ENCODE assay signal across 8 cellular contexts in the genomic region with DNA sequence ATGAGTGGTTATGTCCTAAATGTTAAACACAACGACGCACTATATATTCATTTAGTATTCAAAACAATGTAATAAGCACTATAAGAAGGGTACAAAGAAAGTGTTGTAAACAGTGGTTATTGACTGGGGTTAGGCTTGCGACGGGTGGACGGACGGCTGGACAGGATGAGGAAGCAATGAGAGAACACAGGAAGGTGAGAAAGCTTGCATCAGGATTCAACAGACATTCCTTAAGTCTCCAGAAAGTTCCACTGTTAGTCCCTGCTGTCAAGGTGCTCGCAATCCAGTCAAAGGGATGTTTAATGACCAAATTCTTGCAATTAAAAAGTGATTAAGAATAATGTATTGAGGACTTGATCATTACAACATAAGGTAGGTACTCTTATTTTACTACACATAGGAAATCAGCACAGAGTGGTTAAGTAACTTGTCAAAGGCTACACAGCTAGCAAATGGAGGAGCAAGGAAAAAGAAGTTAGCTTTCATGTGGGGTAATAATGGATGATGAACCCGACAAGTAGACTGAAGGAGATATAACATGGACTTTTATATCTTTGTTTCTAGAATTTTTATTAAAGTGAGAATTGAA. TPM values are rescaled to one million over a fixed set of nuclear protein-coding genes. Genes with fewer than 3 reads are reported as not detected.
DNase-seq lines count a peak whose midpoint lies in the region; ATAC-seq and TF ChIP-seq lines count a peak whose summit lies in the region.

No MANE protein-coding gene starts in this region.

- peak overlapping the region; percentile 85 to 94 (median 91) for H3K27ac Mint-ChIP-seq in CD14-positive monocyte
- peak overlapping the region; percentile 94; the same call in 1 of the 2 replicates for H3K27ac Mint-ChIP-seq in GM23338

- peaks cover 25% of the 10 kb centered on the region for H3K4me1 Mint-ChIP-seq in CD14-positive monocyte
- H3K4me1 Mint-ChIP-seq in GM23338, result peaks cover 19% of the 10 kb centered on the region

- CTCF ChIA-PET in PC-9 (lab: Charles Lee), result interaction anchor here (0.6 to 1.3 kb wide), 2 partner anchors 9 to 358 kb away, joined by 3 read pairs; no protein-coding TSS in a partner anchor

- no peak for TF ChIP-seq CTCF in CD14-positive monocyte (IDR thresholded peaks at IDR 0.05)
- TF ChIP-seq CTCF in GM23338 (conservative IDR thresholded peaks at IDR 0.05; ENCODE audit: low read depth in 2 of 2), result no peak
- no peak for TF ChIP-seq CTCF in PC-9 (conservative IDR thresholded peaks at IDR 0.05)

- peak overlapping the region; percentile 99 to 100 for H3K4me3 Mint-ChIP-seq in CD14-positive monocyte
- peak overlapping the region; percentile 93 for H3K4me3 Mint-ChIP-seq in GM23338

- H3K27me3 ChIP-seq in GM23338 (ENCODE audit: insufficient read depth), result peaks cover 10% of the 10 kb centered on the region
- H3K27me3 ChIP-seq in PC-9 (ENCODE audit: insufficient read depth, low read depth), result no peaks in the 10 kb centered on the region
- H3K27me3 ChIP-seq in mucosa of stomach (ENCODE audit: control insufficient read depth, insufficient read depth, low read length), result no peaks in the 10 kb centered on the region

- H3K4me2 ChIP-seq in GM23338 (peak overlapping the region; percentile 97), PC-9 (peak overlapping the region; percentile 87)

- peak overlapping the region; percentile 99 for H2AFZ ChIP-seq in GM23338
- H2AFZ ChIP-seq in PC-9, result peak overlapping the region; percentile 87

- peaks cover 12% of the 10 kb centered on the region for H3K4me1 ChIP-seq in GM23338 (ENCODE audit: insufficient read depth)
- peaks cover 27% of the 10 kb centered on the region for H3K4me1 ChIP-seq in PC-9 (replicated peaks; ENCODE audit: insufficient read depth)
- H3K4me1 ChIP-seq in mucosa of stomach (ENCODE audit: control insufficient read depth, insufficient read depth, low read length), result peaks cover 5% of the 10 kb centered on the region

- H4K20me1 ChIP-seq in GM23338 (replicated peaks; ENCODE audit: insufficient read depth) (no peaks in the 10 kb centered on the region), PC-9 (ENCODE audit: insufficient read depth) (peaks cover 18% of the 10 kb centered on the region; the same call in 1 of the 2 replicates)

- peak overlapping the region; percentile 96 for H3K27ac ChIP-seq in GM23338 (ENCODE audit: low read depth)
- H3K27ac ChIP-seq in PC-9, result peak overlapping the region; percentile 88

- H3K36me3 ChIP-seq in GM23338 (ENCODE audit: insufficient read depth), result no peaks in the 10 kb centered on the region
- peaks cover 11% of the 10 kb centered on the region; the same call in 1 of the 2 replicates for H3K36me3 ChIP-seq in PC-9 (ENCODE audit: low read depth)
- no peaks in the 10 kb centered on the region for H3K36me3 ChIP-seq in mucosa of stomach (ENCODE audit: control insufficient read depth, insufficient read depth, low read length)

- H3K9me3 Mint-ChIP-seq in CD14-positive monocyte (no peaks in the 10 kb centered on the region), GM23338 (peaks cover 9% of the 10 kb centered on the region; the same call in 2 of the 3 replicates)

- H3K4me3 ChIP-seq in GM23338, result peak overlapping the region; percentile 86
- H3K4me3 ChIP-seq in PC-9, result peak overlapping the region; percentile 94
- peak overlapping the region; percentile 87 for H3K4me3 ChIP-seq in mucosa of stomach (ENCODE audit: low read length)

- H3K9me2 ChIP-seq in GM23338 (ENCODE audit: insufficient read depth), result no peaks in the 10 kb centered on the region; the same call in 1 of the 2 replicates
- no peaks in the 10 kb centered on the region for H3K9me2 ChIP-seq in PC-9 (ENCODE audit: insufficient read depth)

- H3K9ac ChIP-seq in mucosa of stomach (ENCODE audit: low read length), result peak overlapping the region; percentile 78

- H3K79me2 ChIP-seq in GM23338 (replicated peaks; ENCODE audit: insufficient read depth), result peaks cover 36% of the 10 kb centered on the region
- peaks cover 38% of the 10 kb centered on the region for H3K79me2 ChIP-seq in PC-9 (ENCODE audit: low read depth)

- intact Hi-C loops in CD14-positive monocyte (cut with micrococcal nuclease) (no loop called here), PC-9 (cut with micrococcal nuclease; ENCODE audit: unreplicated experiment) (loop anchor here (5.0 to 10.0 kb wide), 3 partner anchors 574 to 1681 kb away; no protein-coding TSS in a partner anchor)

- POLR2A ChIA-PET in PC-9 (lab: Charles Lee; ENCODE audit: unreplicated experiment), result interaction anchor here (0.6 kb wide), 1 partner anchor 1713 kb away, joined by 7 read pairs; no protein-coding TSS in a partner anchor

- no peaks in the 10 kb centered on the region for H3K9me3 ChIP-seq in PC-9 (ENCODE audit: insufficient read depth, low read depth)
- H3K9me3 ChIP-seq in mucosa of stomach (ENCODE audit: control insufficient read depth, low read length), result no peaks in the 10 kb centered on the region

- no TSS peak for BruUV-seq in PC-9 (replicated peaks; lab: Mats Ljungman, UMichigan)

- H3K27me3 Mint-ChIP-seq in CD14-positive monocyte (ENCODE audit: low read depth in 3 of 3) (peaks cover 0 to 2% (median 0%) of the 10 kb centered on the region in 3 donors), GM23338 (ENCODE audit: insufficient read depth, low read depth, poor library complexity) (peaks cover 8% of the 10 kb centered on the region)

- H3F3A ChIP-seq in GM23338 (replicated peaks; ENCODE audit: low read depth) (peaks cover 7% of the 10 kb centered on the region; the same call in 1 of the 2 replicates), PC-9 (ENCODE audit: insufficient read depth, low read depth) (peaks cover 23% of the 10 kb centered on the region)

- ATAC-seq in GM23338, result no peak

- no peak for DNase-seq in CD14-positive monocyte (ENCODE audit: low spot score)
- DNase-seq in GM23338 (ENCODE audit: low spot score), result no peak
- DNase-seq in PC-9, result no peak
- DNase-seq in dermis blood vessel endothelial cell, result peak; percentile 61
- DNase-seq in NCI-H1694 treated with DMSO at 0.1 percent for 48 hours (lab: John Stamatoyannopoulos, UW), result no peak
- no peak for DNase-seq in NCI-H2196 treated with DMSO at 0.1 percent for 48 hours (lab: John Stamatoyannopoulos, UW; ENCODE audit: unreplicated experiment)
- DNase-seq in NCI-H1105 (lab: John Stamatoyannopoulos, UW), result no peak

- H3K36me3 Mint-ChIP-seq in CD14-positive monocyte, result peaks cover 0 to 5% of the 10 kb centered on the region in 2 donors
- H3K36me3 Mint-ChIP-seq in GM23338 (ENCODE audit: low read depth), result peaks cover 30% of the 10 kb centered on the region

TF ChIP-seq in GM23338, 12 proteins besides CTCF, POLR2A, EP300 and RAD21 (continues in another document):
- TF ChIP-seq POLR2AphosphoS5 (IDR thresholded peaks at IDR 0.05; ENCODE audit: low read depth), result no peak
- TF ChIP-seq STAT1 (IDR thresholded peaks at IDR 0.05; ENCODE audit: unreplicated experiment), result no peak
- TF ChIP-seq EZH2phosphoT487 (IDR thresholded peaks at IDR 0.05; ENCODE audit: unreplicated experiment), result no peak
- TF ChIP-seq, protein P1, sequence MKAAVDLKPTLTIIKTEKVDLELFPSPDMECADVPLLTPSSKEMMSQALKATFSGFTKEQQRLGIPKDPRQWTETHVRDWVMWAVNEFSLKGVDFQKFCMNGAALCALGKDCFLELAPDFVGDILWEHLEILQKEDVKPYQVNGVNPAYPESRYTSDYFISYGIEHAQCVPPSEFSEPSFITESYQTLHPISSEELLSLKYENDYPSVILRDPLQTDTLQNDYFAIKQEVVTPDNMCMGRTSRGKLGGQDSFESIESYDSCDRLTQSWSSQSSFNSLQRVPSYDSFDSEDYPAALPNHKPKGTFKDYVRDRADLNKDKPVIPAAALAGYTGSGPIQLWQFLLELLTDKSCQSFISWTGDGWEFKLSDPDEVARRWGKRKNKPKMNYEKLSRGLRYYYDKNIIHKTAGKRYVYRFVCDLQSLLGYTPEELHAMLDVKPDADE (IDR thresholded peaks at IDR 0.05), result no peak

RNA-seq across cellular contexts. Expression of a gene that starts 1.0 kb away (rescaled TPM):
- polyA plus RNA-seq in CD14-positive monocyte (10 to 100 TPM; 19.3 to 19.7 TPM), GM23338 (2016; fragmentation: Nextera tagmentation; extraction: Ambion mirVana) (88.8 and 91.5 TPM in 2 replicates)
- 65.9 and 75.7 TPM in 2 replicates for total RNA-seq in GM23338 (2014; rRNA removed; shearing (Covaris generic))
- total RNA-seq in PC-9 (2021) (52.2 and 61.0 TPM in 2 replicates), dermis blood vessel endothelial cell (48.8 and 52.6 TPM in 2 replicates)

RNA-seq across cellular contexts. Expression of a gene that starts 55.4 kb away (rescaled TPM):
- not detected for polyA plus RNA-seq in CD14-positive monocyte
- total RNA-seq in GM23338 (2014; rRNA removed; shearing (Covaris generic)), result not detected in 2 replicates
- not detected in 2 replicates for polyA plus RNA-seq in GM23338 (2016; fragmentation: Nextera tagmentation; extraction: Ambion mirVana)
- total RNA-seq in PC-9 (2021), result not detected in 2 replicates
- not detected in 2 replicates for total RNA-seq in dermis blood vessel endothelial cell
